10 cellular contexts compared by ENCODE assay signal in the genomic region with DNA sequence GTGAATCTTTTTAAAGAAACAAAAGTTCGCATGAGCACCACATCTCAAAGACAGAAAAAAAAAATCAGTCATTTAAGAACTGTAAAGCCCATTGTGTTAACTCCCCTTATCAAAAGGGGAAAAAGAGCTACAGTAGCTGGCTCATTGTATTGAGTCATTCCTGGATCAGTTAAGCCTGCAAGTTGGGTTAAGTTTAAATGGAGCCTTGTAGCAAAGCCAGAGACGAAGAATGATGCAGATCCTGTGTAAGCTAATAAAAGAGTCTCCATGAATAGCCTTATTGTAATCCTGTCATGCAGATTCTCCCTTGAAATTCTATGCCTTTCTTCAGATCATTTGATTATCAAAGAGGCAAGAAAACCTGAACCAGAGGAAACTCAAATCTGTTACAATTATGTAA.
DNase-seq lines count a peak whose midpoint lies in the region; ATAC-seq and TF ChIP-seq lines count a peak whose summit lies in the region.
"Had no signal": no experiment of that assay in that cellular context is flagged by ENCODE, and none has a peak within 500 bp of the region (broad histone marks: within the 10 kb centered on the region; RNA-seq: fewer than 3 reads in every experiment).

No MANE protein-coding gene starts in this region.

- H3K27me3 Mint-ChIP-seq in stimulated activated memory B cell treated with anti-CD40 and anti-IgM and Interleukin-4, amounts not matched to agents 10 μg/mL and 1 μg/mL and 100 μg/mL, for 72 hours: no peaks in the 10 kb centered on the region
- H3K27me3 Mint-ChIP-seq: central memory CD8-positive, alpha-beta T cell had no signal

- no peak overlapping the region for H3K4me3 Mint-ChIP-seq in stimulated activated memory B cell treated with anti-CD40 and anti-IgM and Interleukin-4, amounts not matched to agents 10 μg/mL and 1 μg/mL and 100 μg/mL, for 72 hours
- H3K4me3 Mint-ChIP-seq: central memory CD8-positive, alpha-beta T cell had no signal

- ATAC-seq in HG03025 (IDR thresholded peaks at IDR 0.05; ENCODE audit: low FRiP score, unreplicated experiment) (no peak), GM19397 (IDR thresholded peaks at IDR 0.05; ENCODE audit: unreplicated experiment) (no peak)
- ATAC-seq in stimulated activated memory B cell treated with anti-CD40 and anti-IgM and Interleukin-4, amounts not matched to agents 10 μg/mL and 1 μg/mL and 100 μg/mL, for 72 hours: no peak

- H3K27ac Mint-ChIP-seq in stimulated activated memory B cell treated with anti-CD40 and anti-IgM and Interleukin-4, amounts not matched to agents 10 μg/mL and 1 μg/mL and 100 μg/mL, for 72 hours: no peak overlapping the region

- peaks cover 29% of the 10 kb centered on the region for H3K36me3 Mint-ChIP-seq in stimulated activated memory B cell treated with anti-CD40 and anti-IgM and Interleukin-4, amounts not matched to agents 10 μg/mL and 1 μg/mL and 100 μg/mL, for 72 hours

- H3K4me1 Mint-ChIP-seq in stimulated activated memory B cell treated with anti-CD40 and anti-IgM and Interleukin-4, amounts not matched to agents 10 μg/mL and 1 μg/mL and 100 μg/mL, for 72 hours: no peaks in the 10 kb centered on the region
- H3K4me1 Mint-ChIP-seq: central memory CD8-positive, alpha-beta T cell had no signal

- in situ Hi-C loops in GM13977 (cut with MboI; ENCODE audit: low pct_unique_long_range_greater_than_20kb, low sequenced_read_pairs, unreplicated experiment): no loop called here

- H3K9me3 Mint-ChIP-seq in stimulated activated memory B cell treated with anti-CD40 and anti-IgM and Interleukin-4, amounts not matched to agents 10 μg/mL and 1 μg/mL and 100 μg/mL, for 72 hours: no peaks in the 10 kb centered on the region
- H3K9me3 Mint-ChIP-seq: central memory CD8-positive, alpha-beta T cell had no signal

- DNase-seq in GM13977 (ENCODE audit: low spot score) (peak; percentile 50), NCI-H526 treated with DMSO at 0.1 percent for 48 hours (lab: John Stamatoyannopoulos, UW) (peak; percentile 98), epidermal melanocyte (ENCODE audit: insufficient read length, low spot score) (peak; percentile 68), pons (ENCODE audit: low spot score) (peak; percentile 94)
- DNase-seq in activated effector memory CD4-positive, alpha-beta T cell treated with anti-CD3 and anti-CD28 coated beads, Interleukin-2, amount 50 U/mL, for 16 hours: no peak
- DNase-seq: NCI-H69 had no signal

- TF ChIP-seq CTCF in GM13977 (IDR thresholded peaks at IDR 0.05; ENCODE audit: extremely low read depth, insufficient read depth, missing control alignments): no peak
